ENCODE assay signal across 25 cellular contexts in genomic region chr6:118577972-118578371, GRCh38. TPM values are rescaled to one million over a fixed set of nuclear protein-coding genes. Genes with fewer than 3 reads are reported as not detected.
"Had no signal": no experiment of that assay in that cellular context is flagged by ENCODE, and none has a peak within 500 bp of the region (broad histone marks: within the 10 kb centered on the region; RNA-seq: fewer than 3 reads in every experiment).

No MANE protein-coding gene starts in this region.

- H3K27me3 Mint-ChIP-seq: type B pancreatic cell had no signal

- H3K27me3 ChIP-seq: ascending aorta, esophagus squamous epithelium, gastroesophageal sphincter, spleen, vagina had no signal

- FAIRE-seq: colon, islet of Langerhans, TTC549 had no signal

- ATAC-seq: activated T-cell treated with anti-CD3 and anti-CD28 coated beads, Interleukin-2, amount 50 U/mL, for 72 hours; gastroesophageal sphincter had no signal

- H3K27ac Mint-ChIP-seq: activated T-cell treated with anti-CD3 and anti-CD28 coated beads, Interleukin-2, amount 50 U/mL, for 72 hours; T-helper 2 cell treated with Interferon-gamma antibody and Interleukin-4, amounts not matched to agents 5 μg/mL and 100 μg/mL, for 36 hours; type B pancreatic cell had no signal

- H3K27ac ChIP-seq: ascending aorta, esophagus squamous epithelium, gastroesophageal sphincter, thoracic aorta, vagina, WERI-Rb-1 had no signal

- H3K4me1 ChIP-seq: ascending aorta had no signal

- DNase-seq: activated CD4-positive, alpha-beta T cell treated with anti-CD3 and anti-CD28 coated beads, Interleukin-2, amount 50 U/mL, for 48 hours; activated effector memory CD4-positive, alpha-beta T cell treated with Interleukin-2 at 50 U/mL for 16 hours; activated naive CD4-positive, alpha-beta T cell treated with anti-CD3 and anti-CD28 coated beads, Interleukin-2, amount 50 U/mL, for 16 hours; activated T-cell treated with anti-CD3 and anti-CD28 coated beads, Interleukin-2, amount 50 U/mL, for 72 hours; central memory CD4-positive, alpha-beta T cell; esophagus squamous epithelium; head of caudate nucleus; mesenchymal stem cell; occipital lobe; retina; spleen; stimulated activated CD4-positive, alpha-beta T cell treated with anti-CD3 and anti-CD28 coated beads, Interleukin-4, amount 100 ng/mL, for 1 hour; stimulated activated naive CD4-positive, alpha-beta T cell; WERI-Rb-1 had no signal

- H3K4me3 Mint-ChIP-seq: activated T-cell treated with anti-CD3 and anti-CD28 coated beads, Interleukin-2, amount 50 U/mL, for 72 hours; neural crest cell; T-helper 2 cell treated with Interferon-gamma antibody and Interleukin-4, amounts not matched to agents 5 μg/mL and 100 μg/mL, for 36 hours; type B pancreatic cell had no signal

- H3K4me3 ChIP-seq: ascending aorta, esophagus squamous epithelium, gastroesophageal sphincter, spleen, thoracic aorta, vagina had no signal

RNA-seq across cellular contexts. Expression of gene PLN, which starts 29.9 kb away (rescaled TPM):
- total RNA-seq: activated T-cell treated with anti-CD3 and anti-CD28 coated beads, Interleukin-2, amount 50 U/mL, for 72 hours; dermis microvascular lymphatic vessel endothelial cell; neural crest cell had no signal
